ENCODE assay signal across 1 cellular context in the genomic region with DNA sequence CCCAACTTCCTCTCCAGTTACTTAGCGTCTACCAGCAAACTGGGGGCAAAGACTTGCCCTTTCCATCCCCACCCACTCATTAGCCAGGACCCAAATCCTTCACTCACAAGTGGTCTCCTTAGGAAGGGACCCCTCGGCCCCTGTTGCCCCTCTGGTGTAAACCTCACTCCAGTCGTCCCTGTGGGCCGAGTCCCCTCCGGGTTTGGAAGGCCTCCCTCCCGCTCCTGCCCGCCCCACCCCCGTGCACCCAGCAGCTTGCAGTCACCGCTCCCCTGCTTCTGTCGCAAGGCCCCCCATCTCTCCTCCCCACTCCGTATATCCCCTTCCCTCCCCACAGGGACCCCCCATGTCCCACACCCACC.
TF ChIP-seq lines count a peak whose summit lies in the region.

No MANE protein-coding gene starts in this region.

TF ChIP-seq in H1, 55 proteins besides CTCF, POLR2A, EP300 and RAD21:
- TF ChIP-seq CHD1 (IDR thresholded peaks at IDR 0.05; ENCODE audit: low read depth, low read length) (no peak), TAF7 (optimal IDR thresholded peaks at IDR 0.05; ENCODE audit: borderline replicate concordance, low read depth, low read length) (no peak), TCF12 (IDR thresholded peaks at IDR 0.05; ENCODE audit: low read depth, low read length) (no peak), TEAD4 (IDR thresholded peaks at IDR 0.05; ENCODE audit: low read depth, low read length) (no peak), HDAC2 (IDR thresholded peaks at IDR 0.05; ENCODE audit: borderline replicate concordance in 1 of 2, low read depth in 2 of 2, low read length in 2 of 2) (no peak), CBX8 (IDR thresholded peaks at IDR 0.05; ENCODE audit: borderline replicate concordance, low read depth, low read length) (no peak), KDM1A (IDR thresholded peaks at IDR 0.05; ENCODE audit: borderline replicate concordance, low read length) (no peak), RNF2 (IDR thresholded peaks at IDR 0.05; ENCODE audit: borderline replicate concordance, low read depth, low read length, missing control alignments, poor library complexity, severe bottlenecking) (no peak), TAF1 (IDR thresholded peaks at IDR 0.05; ENCODE audit: low read depth, low read length) (no peak), POU5F1 (IDR thresholded peaks at IDR 0.05; ENCODE audit: low read depth, low read length) (no peak)
- TF ChIP-seq, protein P1, sequence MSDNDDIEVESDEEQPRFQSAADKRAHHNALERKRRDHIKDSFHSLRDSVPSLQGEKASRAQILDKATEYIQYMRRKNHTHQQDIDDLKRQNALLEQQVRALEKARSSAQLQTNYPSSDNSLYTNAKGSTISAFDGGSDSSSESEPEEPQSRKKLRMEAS (IDR thresholded peaks at IDR 0.05) = no peak
